ENCODE assay signal across 8 cellular contexts in the genomic region with DNA sequence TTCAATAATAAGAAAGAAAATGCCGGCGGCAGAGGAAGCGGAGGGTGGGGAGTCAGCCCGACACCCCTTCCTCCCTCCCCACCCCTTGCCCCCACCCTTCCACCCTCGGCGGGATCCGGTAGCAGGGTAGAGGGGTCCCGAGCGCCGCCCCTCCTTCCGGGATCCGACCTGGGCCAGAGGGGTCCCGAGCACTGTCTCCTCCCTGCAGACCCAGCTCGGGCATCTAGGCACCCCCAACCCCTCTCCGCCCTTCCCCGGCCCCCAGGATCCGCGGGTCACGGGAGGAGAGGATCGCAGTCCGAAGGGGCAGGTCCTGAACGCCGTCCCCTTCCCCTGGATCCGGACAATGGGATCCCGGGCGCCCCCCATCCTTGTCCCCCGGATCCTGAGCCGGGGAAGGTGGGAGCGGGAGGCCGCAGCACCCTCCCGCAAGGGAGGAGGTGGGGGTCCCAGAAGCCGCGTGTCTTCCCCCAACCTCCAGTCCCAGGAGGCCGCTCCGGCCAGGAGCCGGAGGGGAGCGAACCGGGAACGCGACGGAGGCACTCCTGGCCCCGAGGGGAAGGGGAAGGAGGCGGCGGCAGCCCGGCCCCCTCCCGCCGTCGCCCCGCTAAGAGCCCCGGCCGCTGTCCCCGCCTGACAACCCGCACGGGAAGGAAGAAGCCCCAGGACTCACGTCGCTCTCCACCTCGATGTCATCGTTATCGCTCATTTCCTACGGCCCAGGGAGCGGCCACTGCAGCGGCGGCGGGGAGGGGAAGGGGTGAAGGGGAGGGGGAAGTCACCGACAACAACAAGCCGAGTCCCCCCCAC. TPM values are rescaled to one million over a fixed set of nuclear protein-coding genes. Genes with fewer than 3 reads are reported as not detected.
DNase-seq lines count a peak whose midpoint lies in the region; ATAC-seq, FAIRE-seq and TF ChIP-seq lines count a peak whose summit lies in the region.

No MANE protein-coding gene starts in this region.

- H3K9me2 ChIP-seq in Karpas-422 (replicated peaks; ENCODE audit: insufficient read depth, low read length) = no peaks in the 10 kb centered on the region

- WGBS in pancreas, 2 donors = 1% methylated on average over 37 to 66 of the region's 66 CpGs
- under 1% methylated on average over 65 of the region's 66 CpGs for WGBS in urinary bladder

- peak; percentile 16 for ATAC-seq in GM19455 (IDR thresholded peaks at IDR 0.05; ENCODE audit: unreplicated experiment)
- ATAC-seq in pancreas = peak; percentile 0 to 44 (median 7)
- ATAC-seq in GM21447 (IDR thresholded peaks at IDR 0.05; ENCODE audit: unreplicated experiment) = no peak

- peak; percentile 77 for DNase-seq in Karpas-422
- peak; percentile 10 for DNase-seq in activated T-helper 1 cell treated with anti-CD3 and anti-CD28 coated beads, Interleukin-12 subunit alpha, Interleukin-12 subunit beta, Interleukin-2, Interleukin-4 antibody, amounts not matched to agents 30 ng/mL and 10 ng/mL and 1 ng/mL, durations not matched to agents 14 hours and 24 hours and 36 hours (ENCODE audit: low spot score)
- peak in 1 of 2 donors; percentile 24 for DNase-seq in foreskin fibroblast
- DNase-seq in pancreas = peak in 5 of 6 donors; percentile 18 to 86 (median 61)
- no peak for DNase-seq in NCI-H1092 (lab: John Stamatoyannopoulos, UW)

- peaks cover 6% of the 10 kb centered on the region for H3K27me3 Mint-ChIP-seq in activated T-helper 1 cell treated with anti-CD3 and anti-CD28 coated beads, Interleukin-12 subunit alpha, Interleukin-12 subunit beta, Interleukin-2, Interleukin-4 antibody, amounts not matched to agents 30 ng/mL and 10 ng/mL and 1 ng/mL, durations not matched to agents 14 hours and 24 hours and 36 hours (ENCODE audit: insufficient read depth)

- peak overlapping the region; percentile 68 for H3K27ac ChIP-seq in Karpas-422 (ENCODE audit: low read length)
- H3K27ac ChIP-seq in pancreas = peak overlapping the region; percentile 44 to 87 (median 68)
- H3K27ac ChIP-seq in urinary bladder (ENCODE audit: low read depth) = peak overlapping the region; percentile 59

- peaks cover 15% of the 10 kb centered on the region for H3K36me3 Mint-ChIP-seq in activated T-helper 1 cell treated with anti-CD3 and anti-CD28 coated beads, Interleukin-12 subunit alpha, Interleukin-12 subunit beta, Interleukin-2, Interleukin-4 antibody, amounts not matched to agents 30 ng/mL and 10 ng/mL and 1 ng/mL, durations not matched to agents 14 hours and 24 hours and 36 hours (ENCODE audit: low read depth)

- H2AFZ ChIP-seq in Karpas-422 (ENCODE audit: low read length) = peak overlapping the region; percentile 41; the same call in 1 of the 2 replicates

- H3K36me3 ChIP-seq in Karpas-422 (ENCODE audit: insufficient read depth, low read length) (peaks cover 26% of the 10 kb centered on the region), pancreas (no peaks in the 10 kb centered on the region), urinary bladder (ENCODE audit: insufficient read depth) (no peaks in the 10 kb centered on the region)

- peaks cover 39% of the 10 kb centered on the region for H3K4me1 ChIP-seq in Karpas-422 (ENCODE audit: low read length)
- H3K4me1 ChIP-seq in pancreas = peaks cover 0 to 28% (median 0%) of the 10 kb centered on the region in 3 donors
- H3K4me1 ChIP-seq in urinary bladder (ENCODE audit: insufficient read depth) = peaks cover 1% of the 10 kb centered on the region

- H3K9me3 ChIP-seq in Karpas-422 (ENCODE audit: low read length) (no peaks in the 10 kb centered on the region), pancreas (no peaks in the 10 kb centered on the region)

- H3K4me3 Mint-ChIP-seq in activated T-helper 1 cell treated with anti-CD3 and anti-CD28 coated beads, Interleukin-12 subunit alpha, Interleukin-12 subunit beta, Interleukin-2, Interleukin-4 antibody, amounts not matched to agents 30 ng/mL and 10 ng/mL and 1 ng/mL, durations not matched to agents 14 hours and 24 hours and 36 hours = peak overlapping the region; percentile 95

- intact Hi-C loops in activated T-helper 1 cell treated with anti-CD3 and anti-CD28 coated beads, Interleukin-12 subunit alpha, Interleukin-12 subunit beta, Interleukin-2, Interleukin-4 antibody, amounts not matched to agents 30 ng/mL and 10 ng/mL and 1 ng/mL, durations not matched to agents 14 hours and 24 hours and 36 hours (cut with micrococcal nuclease) = loop anchor here (1.0 to 5.0 kb wide), 12 partner anchors 63 to 1405 kb away; partner anchors contain the start of genes CHURC1, GPHN, MTHFD1 and ZBTB1
- intact Hi-C loops in pancreas (cut with DNase I) = no loop called here

- H3K27me3 ChIP-seq in Karpas-422 (ENCODE audit: low read length) = no peaks in the 10 kb centered on the region
- no peaks in the 10 kb centered on the region for H3K27me3 ChIP-seq in pancreas

- no peak for FAIRE-seq in pancreas (lab: Jason Lieb, UNC)

- H3K4me3 ChIP-seq in Karpas-422 (ENCODE audit: low read length) = peak overlapping the region; percentile 89
- H3K4me3 ChIP-seq in foreskin fibroblast (ENCODE audit: low read depth in 1 of 2, low read length in 2 of 2) = peak overlapping the region; percentile 73 to 91
- H3K4me3 ChIP-seq in pancreas = peak overlapping the region; percentile 58 to 96 (median 76)
- H3K4me3 ChIP-seq in urinary bladder (ENCODE audit: low read depth, low read length) = peak overlapping the region; percentile 77

- peaks cover 52% of the 10 kb centered on the region for H3K79me2 ChIP-seq in Karpas-422 (ENCODE audit: low read length)

- no peaks in the 10 kb centered on the region for H3K9me3 Mint-ChIP-seq in activated T-helper 1 cell treated with anti-CD3 and anti-CD28 coated beads, Interleukin-12 subunit alpha, Interleukin-12 subunit beta, Interleukin-2, Interleukin-4 antibody, amounts not matched to agents 30 ng/mL and 10 ng/mL and 1 ng/mL, durations not matched to agents 14 hours and 24 hours and 36 hours

- peak overlapping the region; percentile 95 for H3K9ac ChIP-seq in Karpas-422 (ENCODE audit: low read length)

- H4K20me1 ChIP-seq in Karpas-422 (ENCODE audit: insufficient read depth, low read depth, low read length) = no peaks in the 10 kb centered on the region

- H3K4me2 ChIP-seq in Karpas-422 (ENCODE audit: low read depth, low read length, poor library complexity, severe bottlenecking) = peak overlapping the region; percentile 98

- TF ChIP-seq CTCF in foreskin fibroblast (IDR thresholded peaks at IDR 0.05; ENCODE audit: low read depth, low read length) (no peak), pancreas (IDR thresholded peaks at IDR 0.05) (no peak)

- H3K27ac Mint-ChIP-seq in activated T-helper 1 cell treated with anti-CD3 and anti-CD28 coated beads, Interleukin-12 subunit alpha, Interleukin-12 subunit beta, Interleukin-2, Interleukin-4 antibody, amounts not matched to agents 30 ng/mL and 10 ng/mL and 1 ng/mL, durations not matched to agents 14 hours and 24 hours and 36 hours = peak overlapping the region; percentile 95

- peaks cover 40% of the 10 kb centered on the region for H3K4me1 Mint-ChIP-seq in activated T-helper 1 cell treated with anti-CD3 and anti-CD28 coated beads, Interleukin-12 subunit alpha, Interleukin-12 subunit beta, Interleukin-2, Interleukin-4 antibody, amounts not matched to agents 30 ng/mL and 10 ng/mL and 1 ng/mL, durations not matched to agents 14 hours and 24 hours and 36 hours (ENCODE audit: low read depth)

RNA-seq across cellular contexts. Expression of gene MAX, which starts 0.5 kb away (rescaled TPM):
- total RNA-seq in Karpas-422 (2014; rRNA removed; shearing (Covaris generic); ENCODE audit: low replicate concordance) = 107 and 124 TPM in 2 replicates
- 135 and 137 TPM in 2 replicates for total RNA-seq in activated T-helper 1 cell treated with anti-CD3 and anti-CD28 coated beads, Interleukin-12 subunit alpha, Interleukin-12 subunit beta, Interleukin-2, Interleukin-4 antibody, amounts not matched to agents 30 ng/mL and 10 ng/mL and 1 ng/mL, durations not matched to agents 14 hours and 24 hours and 36 hours
- 10 to 100 TPM; 28.6 to 48.9 (median 40.4) TPM for total RNA-seq in pancreas
- polyA plus RNA-seq in pancreas = 10 to 100 TPM; 19.7 to 29.0 TPM
- 37.3 TPM for total RNA-seq in urinary bladder
- polyA plus RNA-seq in urinary bladder = 58.4 TPM
